In the genomic region with DNA sequence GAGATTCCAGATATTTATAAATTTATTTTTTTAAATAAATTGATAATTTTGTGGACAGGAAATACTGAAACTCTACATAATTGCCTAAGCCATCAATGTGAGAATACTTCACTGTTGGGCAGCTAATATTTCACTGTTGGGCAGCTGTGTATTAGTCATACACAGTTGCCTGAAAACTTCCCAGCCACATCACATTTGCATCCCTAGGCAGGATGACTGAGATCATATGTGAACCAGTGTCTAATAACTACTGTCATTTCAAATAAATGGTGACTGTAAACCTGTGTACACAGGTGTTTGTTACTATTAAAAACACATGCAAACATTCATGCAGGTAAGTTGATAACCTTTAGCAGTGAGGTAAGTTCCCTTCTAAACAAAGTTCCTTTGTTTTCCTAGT, we compare ENCODE assay signal across 9 cellular contexts. TPM values are rescaled to one million over a fixed set of nuclear protein-coding genes. Genes with fewer than 3 reads are reported as not detected.
DNase-seq lines count a peak whose midpoint lies in the region; ATAC-seq and TF ChIP-seq lines count a peak whose summit lies in the region.
"Had no signal": no experiment of that assay in that cellular context is flagged by ENCODE, and none has a peak within 500 bp of the region (broad histone marks: within the 10 kb centered on the region; RNA-seq: fewer than 3 reads in every experiment).

No MANE protein-coding gene starts in this region.

- H3K9me3 ChIP-seq in CD8-positive, alpha-beta T cell (ENCODE audit: low read length) = no peaks in the 10 kb centered on the region
- peaks cover 0 to 11% (median 0%) of the 10 kb centered on the region in 4 donors for H3K9me3 ChIP-seq in stomach

- H3K36me3 Mint-ChIP-seq in CD8-positive, alpha-beta T cell = peaks cover 53% of the 10 kb centered on the region

- no peak overlapping the region for H3K27ac ChIP-seq in CD8-positive, alpha-beta T cell (ENCODE audit: low read depth, low read length)
- no peak overlapping the region for H3K27ac ChIP-seq in stomach
- H3K27ac ChIP-seq: skin epidermis had no signal

- H3K36me3 ChIP-seq in CD8-positive, alpha-beta T cell (ENCODE audit: insufficient read depth, low read length) = no peaks in the 10 kb centered on the region
- peaks cover 0 to 44% (median 34%) of the 10 kb centered on the region in 4 donors for H3K36me3 ChIP-seq in stomach

- intact Hi-C loops in CD8-positive, alpha-beta T cell (cut with DNase I, micrococcal nuclease) = no loop called here
- intact Hi-C loops in stomach (cut with DNase I; ENCODE audit: low total_unique reads) = no loop called here

- H3K27ac Mint-ChIP-seq in CD8-positive, alpha-beta T cell = no peak overlapping the region

- no peak for TF ChIP-seq CTCF in CD8-positive, alpha-beta T cell (IDR thresholded peaks at IDR 0.05)
- no peak for TF ChIP-seq CTCF in stomach (IDR thresholded peaks at IDR 0.05)

- H3K4me3 ChIP-seq in CD8-positive, alpha-beta T cell (ENCODE audit: low read depth, low read length) = no peak overlapping the region
- no peak overlapping the region for H3K4me3 ChIP-seq in stomach
- H3K4me3 ChIP-seq: skin epidermis had no signal

- no peaks in the 10 kb centered on the region for H3K27me3 ChIP-seq in CD8-positive, alpha-beta T cell (ENCODE audit: insufficient read depth, low read length)
- H3K27me3 ChIP-seq in stomach = no peaks in the 10 kb centered on the region

- no peak overlapping the region for H3K4me3 Mint-ChIP-seq in CD8-positive, alpha-beta T cell

- TF ChIP-seq POLR2A in stomach (IDR thresholded peaks at IDR 0.05) = no peak

- CTCF ChIA-PET in CD8-positive, alpha-beta T cell (lab: Charles Lee) = no interaction called here

- no peaks in the 10 kb centered on the region for H3K4me1 ChIP-seq in CD8-positive, alpha-beta T cell (ENCODE audit: insufficient read depth, low read length)
- H3K4me1 ChIP-seq in stomach = no peaks in the 10 kb centered on the region

- no peak for TF ChIP-seq EP300 in stomach (IDR thresholded peaks at IDR 0.05)

- POLR2A ChIA-PET in CD8-positive, alpha-beta T cell (lab: Charles Lee) = no interaction called here

- H3K9me3 Mint-ChIP-seq in CD8-positive, alpha-beta T cell = no peaks in the 10 kb centered on the region

- no peaks in the 10 kb centered on the region for H3K4me1 Mint-ChIP-seq in CD8-positive, alpha-beta T cell (ENCODE audit: low read depth)

- ATAC-seq in HG03097 (IDR thresholded peaks at IDR 0.05; ENCODE audit: low FRiP score, unreplicated experiment) = peak; percentile 77
- no peak for ATAC-seq in CD8-positive, alpha-beta T cell

- peak; percentile 17 for DNase-seq in DMS153 (lab: John Stamatoyannopoulos, UW)
- DNase-seq in DMS153 treated with DMSO at 0.1 percent for 48 hours (lab: John Stamatoyannopoulos, UW; ENCODE audit: unreplicated experiment) = no peak
- peak; percentile 10 for DNase-seq in SW480 (ENCODE audit: low spot score)
- peak; percentile 35 for DNase-seq in smooth muscle cell of the brain vasculature (ENCODE audit: low read depth, low spot score)
- DNase-seq in CD8-positive, alpha-beta T cell = no peak
- DNase-seq in SIG-M5 treated with dmso at 0.1 percent for 504 hours (lab: John Stamatoyannopoulos, UW; ENCODE audit: unreplicated experiment) = no peak
- no peak for DNase-seq in stomach

- H3K27me3 Mint-ChIP-seq in CD8-positive, alpha-beta T cell (ENCODE audit: low read depth) = no peaks in the 10 kb centered on the region

RNA-seq across cellular contexts. Expression of a gene that starts 43.9 kb away (rescaled TPM):
- total RNA-seq in CD8-positive, alpha-beta T cell = 1 to 10 TPM; 3.9 to 4.4 TPM
- total RNA-seq in stomach = 10 to 100 TPM in 2 of 5 donors, 1 to 10 TPM in 3; 2.9 to 33.6 (median 4.9) TPM
- polyA plus RNA-seq in stomach = 1 to 10 TPM; 1.7 to 3.4 (median 1.7) TPM

RNA-seq across cellular contexts. Expression of a gene that starts 44.1 kb away (rescaled TPM):
- total RNA-seq in CD8-positive, alpha-beta T cell = 10 to 100 TPM in 1 of 2 experiments, 1 to 10 TPM in 1; 7.7 to 10.7 TPM
- total RNA-seq in stomach = 100 to 1,000 TPM in 1 of 5 donors, 10 to 100 TPM in 4; 23.9 to 109 (median 28.0) TPM
- polyA plus RNA-seq in stomach = 1 to 10 TPM; 2.9 to 3.2 (median 3.2) TPM

Comparison
In these comparisons a context has a peak if more than half of its experiments do, and no peak if none do; other contexts are left out.
1. DNase-seq: peak in DMS153 (single experiment), SW480 (single experiment) and smooth muscle cell of the brain vasculature (single experiment); none in DMS153 treated with DMSO at 0.1 percent for 48 hours (single experiment), CD8-positive, alpha-beta T cell (0 of 7), SIG-M5 treated with dmso at 0.1 percent for 504 hours (single experiment) and stomach (single experiment).